8 cellular contexts compared by ENCODE assay signal in the genomic region with DNA sequence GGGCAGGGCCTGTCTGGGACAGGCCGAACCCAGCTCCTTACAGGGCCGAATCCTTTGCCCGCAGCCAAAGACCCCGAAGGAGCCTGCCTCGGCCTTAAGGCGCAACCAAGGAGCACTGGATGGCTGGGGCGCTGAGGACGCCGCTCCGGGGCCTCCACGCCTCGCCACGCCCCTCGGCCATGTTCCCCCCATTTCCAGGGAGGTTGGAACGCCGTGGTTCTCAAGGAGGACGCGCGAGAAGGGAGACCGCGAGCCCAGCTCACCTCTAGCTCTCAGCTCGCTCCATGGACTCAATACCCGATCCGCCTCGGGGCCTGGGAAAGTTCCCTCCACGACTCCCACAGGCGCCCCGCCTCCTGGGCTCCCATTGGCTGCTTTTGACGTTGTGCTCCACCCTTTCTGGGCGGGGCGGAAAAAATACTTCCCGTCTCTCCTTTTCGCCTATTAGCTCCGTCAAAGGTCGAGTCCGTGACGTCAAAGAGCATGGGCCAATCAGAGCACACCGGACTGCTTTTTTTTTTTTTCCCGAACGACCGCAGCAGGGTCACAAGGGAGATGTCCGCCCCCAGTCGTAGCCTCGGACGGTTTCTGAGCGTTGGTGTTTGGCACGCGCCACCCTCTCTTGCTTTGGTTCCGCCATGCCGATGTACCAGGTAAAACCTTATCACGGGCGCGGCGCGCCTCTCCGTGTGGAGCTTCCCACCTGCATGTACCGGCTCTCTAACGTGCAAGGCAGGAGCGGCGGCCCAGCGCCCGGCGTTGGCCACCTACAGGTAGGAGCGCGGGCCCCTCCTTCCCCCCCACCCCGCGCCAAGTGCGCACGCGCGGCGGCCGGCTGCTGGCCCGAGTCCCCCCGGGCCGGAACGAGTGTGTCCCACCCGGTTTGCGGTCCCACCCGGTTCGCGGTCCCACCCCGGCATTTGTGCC.
DNase-seq lines count a peak whose midpoint lies in the region; ATAC-seq and TF ChIP-seq lines count a peak whose summit lies in the region.

No MANE protein-coding gene starts in this region.

- peak; percentile 82 for ATAC-seq in HG02588 (IDR thresholded peaks at IDR 0.05; ENCODE audit: unreplicated experiment)
- ATAC-seq in SK-N-SH treated with all-trans-retinoic acid at 6 μM for 48 hours = peak; percentile 92

- peaks cover 5 to 6% of the 10 kb centered on the region in 2 donors for H3K4me1 ChIP-seq in thyroid gland

- no peaks in the 10 kb centered on the region for H3K9me3 ChIP-seq in thyroid gland

- H3K36me3 ChIP-seq in thyroid gland = peaks cover 0 to 8% of the 10 kb centered on the region in 2 donors

- peak; percentile 96 for DNase-seq in GM10248 (ENCODE audit: extremely low spot score)
- peak; percentile 100 for DNase-seq in NCI-H1092 (lab: John Stamatoyannopoulos, UW)
- peak; percentile 96 for DNase-seq in activated naive CD8-positive, alpha-beta T cell treated with anti-CD3 and anti-CD28 coated beads for 36 hours
- DNase-seq in head of caudate nucleus = peak; percentile 96 to 100 (median 99)
- peak; percentile 99 for DNase-seq in osteocyte (ENCODE audit: extremely low spot score, unreplicated experiment)
- peak; percentile 100 for DNase-seq in thyroid gland

- TF ChIP-seq POLR2A in thyroid gland (IDR thresholded peaks at IDR 0.05) = peak in 1 of 2 donors; percentile 85

- H3K9me3 Mint-ChIP-seq in activated naive CD8-positive, alpha-beta T cell treated with anti-CD3 and anti-CD28 coated beads for 36 hours = no peaks in the 10 kb centered on the region
- no peaks in the 10 kb centered on the region for H3K9me3 Mint-ChIP-seq in osteocyte (ENCODE audit: unreplicated experiment)

- H3K4me3 Mint-ChIP-seq in activated naive CD8-positive, alpha-beta T cell treated with anti-CD3 and anti-CD28 coated beads for 36 hours = peak overlapping the region; percentile 90
- H3K4me3 Mint-ChIP-seq in osteocyte (ENCODE audit: unreplicated experiment) = peak overlapping the region; percentile 89

- H3K27me3 ChIP-seq in thyroid gland = no peaks in the 10 kb centered on the region

- no peaks in the 10 kb centered on the region for H3K27me3 Mint-ChIP-seq in activated naive CD8-positive, alpha-beta T cell treated with anti-CD3 and anti-CD28 coated beads for 36 hours
- H3K27me3 Mint-ChIP-seq in osteocyte (ENCODE audit: unreplicated experiment) = no peaks in the 10 kb centered on the region

- CTCF ChIA-PET in GM10248 (lab: Yijun Ruan, JAX) = no interaction called here

- peaks cover 5% of the 10 kb centered on the region for H3K36me3 Mint-ChIP-seq in activated naive CD8-positive, alpha-beta T cell treated with anti-CD3 and anti-CD28 coated beads for 36 hours
- peaks cover 3% of the 10 kb centered on the region for H3K36me3 Mint-ChIP-seq in osteocyte (ENCODE audit: unreplicated experiment)

- TF ChIP-seq CTCF in GM10248 (IDR thresholded peaks at IDR 0.05; ENCODE audit: control extremely low read depth, extremely low read depth, low read depth, missing control alignments) (peak; percentile 8), osteocyte (IDR thresholded peaks at IDR 0.05) (peak; percentile 49), thyroid gland (IDR thresholded peaks at IDR 0.05) (peak in 5 of 6 experiments; percentile 17 to 72 (median 53))

- POLR2A ChIA-PET in GM10248 (lab: Yijun Ruan, JAX) = interaction anchor here (0.7 to 1.2 kb wide), 3 partner anchors 16 to 307 kb away, joined by 3 read pairs; a partner anchor contains a TSS

- H3K4me1 Mint-ChIP-seq in activated naive CD8-positive, alpha-beta T cell treated with anti-CD3 and anti-CD28 coated beads for 36 hours = peaks cover 21% of the 10 kb centered on the region
- peaks cover 21% of the 10 kb centered on the region for H3K4me1 Mint-ChIP-seq in osteocyte (ENCODE audit: unreplicated experiment)

- H3K27ac Mint-ChIP-seq in activated naive CD8-positive, alpha-beta T cell treated with anti-CD3 and anti-CD28 coated beads for 36 hours = peak overlapping the region; percentile 96
- H3K27ac Mint-ChIP-seq in osteocyte (ENCODE audit: unreplicated experiment) = peak overlapping the region; percentile 98

- H3K4me3 ChIP-seq in thyroid gland (replicated peaks in 1 of 3) = peak overlapping the region; percentile 75 to 95 (median 78)

- peak overlapping the region; percentile 93 to 96 (median 95) for H3K27ac ChIP-seq in thyroid gland

- intact Hi-C loops in head of caudate nucleus (cut with DNase I) = no loop called here
- intact Hi-C loops in thyroid gland (cut with DNase I) = no loop called here

- WGBS in thyroid gland, 2 donors = 1% methylated on average over 38 to 57 of the region's 83 CpGs

TF ChIP-seq in SK-N-SH treated with all-trans-retinoic acid at 6 μM for 48 hours, 23 proteins besides CTCF, POLR2A, EP300 and RAD21 (continues in another document):
- TF ChIP-seq OSR1 (CRISPR knock-in tag; IDR thresholded peaks at IDR 0.05) = no peak
- no peak for TF ChIP-seq SNAI2 (CRISPR knock-in tag; IDR thresholded peaks at IDR 0.05)
- TF ChIP-seq ISL1 (CRISPR knock-in tag; IDR thresholded peaks at IDR 0.05) = no peak
- no peak; the same call in 1 of the 2 replicates for TF ChIP-seq ESRRG (CRISPR knock-in tag; IDR thresholded peaks at IDR 0.05)
- peak; percentile 86 for TF ChIP-seq ZFP3 (CRISPR knock-in tag; IDR thresholded peaks at IDR 0.05)
- no peak for TF ChIP-seq ZFP30 (CRISPR knock-in tag; IDR thresholded peaks at IDR 0.05)
- TF ChIP-seq, protein P1, sequence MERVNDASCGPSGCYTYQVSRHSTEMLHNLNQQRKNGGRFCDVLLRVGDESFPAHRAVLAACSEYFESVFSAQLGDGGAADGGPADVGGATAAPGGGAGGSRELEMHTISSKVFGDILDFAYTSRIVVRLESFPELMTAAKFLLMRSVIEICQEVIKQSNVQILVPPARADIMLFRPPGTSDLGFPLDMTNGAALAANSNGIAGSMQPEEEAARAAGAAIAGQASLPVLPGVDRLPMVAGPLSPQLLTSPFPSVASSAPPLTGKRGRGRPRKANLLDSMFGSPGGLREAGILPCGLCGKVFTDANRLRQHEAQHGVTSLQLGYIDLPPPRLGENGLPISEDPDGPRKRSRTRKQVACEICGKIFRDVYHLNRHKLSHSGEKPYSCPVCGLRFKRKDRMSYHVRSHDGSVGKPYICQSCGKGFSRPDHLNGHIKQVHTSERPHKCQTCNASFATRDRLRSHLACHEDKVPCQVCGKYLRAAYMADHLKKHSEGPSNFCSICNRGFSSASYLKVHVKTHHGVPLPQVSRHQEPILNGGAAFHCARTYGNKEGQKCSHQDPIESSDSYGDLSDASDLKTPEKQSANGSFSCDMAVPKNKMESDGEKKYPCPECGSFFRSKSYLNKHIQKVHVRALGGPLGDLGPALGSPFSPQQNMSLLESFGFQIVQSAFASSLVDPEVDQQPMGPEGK (CRISPR knock-in tag; IDR thresholded peaks at IDR 0.05; ENCODE audit: borderline replicate concordance) = peak; percentile 29; the same call in 1 of the 2 replicates
- peak; percentile 63; the same call in 1 of the 2 replicates for TF ChIP-seq CSDC2 (CRISPR knock-in tag; IDR thresholded peaks at IDR 0.05)
- no peak for TF ChIP-seq BACH2 (CRISPR knock-in tag; IDR thresholded peaks at IDR 0.05; ENCODE audit: borderline replicate concordance)
- TF ChIP-seq, protein P2, sequence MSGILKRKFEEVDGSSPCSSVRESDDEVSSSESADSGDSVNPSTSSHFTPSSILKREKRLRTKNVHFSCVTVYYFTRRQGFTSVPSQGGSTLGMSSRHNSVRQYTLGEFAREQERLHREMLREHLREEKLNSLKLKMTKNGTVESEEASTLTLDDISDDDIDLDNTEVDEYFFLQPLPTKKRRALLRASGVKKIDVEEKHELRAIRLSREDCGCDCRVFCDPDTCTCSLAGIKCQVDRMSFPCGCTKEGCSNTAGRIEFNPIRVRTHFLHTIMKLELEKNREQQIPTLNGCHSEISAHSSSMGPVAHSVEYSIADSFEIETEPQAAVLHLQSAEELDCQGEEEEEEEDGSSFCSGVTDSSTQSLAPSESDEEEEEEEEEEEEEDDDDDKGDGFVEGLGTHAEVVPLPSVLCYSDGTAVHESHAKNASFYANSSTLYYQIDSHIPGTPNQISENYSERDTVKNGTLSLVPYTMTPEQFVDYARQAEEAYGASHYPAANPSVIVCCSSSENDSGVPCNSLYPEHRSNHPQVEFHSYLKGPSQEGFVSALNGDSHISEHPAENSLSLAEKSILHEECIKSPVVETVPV (CRISPR knock-in tag; IDR thresholded peaks at IDR 0.05) = no peak
- peak; percentile 15; the same call in 1 of the 2 replicates for TF ChIP-seq ZNF70 (CRISPR knock-in tag; IDR thresholded peaks at IDR 0.05)
- peak; percentile 69; the same call in 1 of the 2 replicates for TF ChIP-seq ZNF565 (CRISPR knock-in tag; conservative IDR thresholded peaks at IDR 0.05; ENCODE audit: low read depth)
- no peak for TF ChIP-seq ZNF8 (CRISPR knock-in tag; IDR thresholded peaks at IDR 0.05)
- no peak for TF ChIP-seq TOX (CRISPR knock-in tag; IDR thresholded peaks at IDR 0.05; ENCODE audit: borderline replicate concordance)
- no peak for TF ChIP-seq ARNTL (CRISPR knock-in tag; IDR thresholded peaks at IDR 0.05; ENCODE audit: borderline replicate concordance, low read depth)
- TF ChIP-seq, protein P3, sequence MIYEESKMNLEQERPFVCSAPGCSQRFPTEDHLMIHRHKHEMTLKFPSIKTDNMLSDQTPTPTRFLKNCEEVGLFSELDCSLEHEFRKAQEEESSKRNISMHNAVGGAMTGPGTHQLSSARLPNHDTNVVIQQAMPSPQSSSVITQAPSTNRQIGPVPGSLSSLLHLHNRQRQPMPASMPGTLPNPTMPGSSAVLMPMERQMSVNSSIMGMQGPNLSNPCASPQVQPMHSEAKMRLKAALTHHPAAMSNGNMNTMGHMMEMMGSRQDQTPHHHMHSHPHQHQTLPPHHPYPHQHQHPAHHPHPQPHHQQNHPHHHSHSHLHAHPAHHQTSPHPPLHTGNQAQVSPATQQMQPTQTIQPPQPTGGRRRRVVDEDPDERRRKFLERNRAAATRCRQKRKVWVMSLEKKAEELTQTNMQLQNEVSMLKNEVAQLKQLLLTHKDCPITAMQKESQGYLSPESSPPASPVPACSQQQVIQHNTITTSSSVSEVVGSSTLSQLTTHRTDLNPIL (CRISPR knock-in tag; IDR thresholded peaks at IDR 0.05; ENCODE audit: low read depth) = no peak
- TF ChIP-seq RARB (CRISPR knock-in tag; IDR thresholded peaks at IDR 0.05) = no peak
- TF ChIP-seq TCF4 (CRISPR knock-in tag; IDR thresholded peaks at IDR 0.05; ENCODE audit: borderline replicate concordance) = no peak

Comparison
In these comparisons a context has a peak if more than half of its experiments do, and no peak if none do; other contexts are left out.
1. Peak in every context shown above with its lines: DNase-seq, ATAC-seq, H3K4me3 ChIP-seq and H3K27ac ChIP-seq.